15 cellular contexts compared by ENCODE assay signal in genomic region chr7:4838626-4839334, GRCh38. TPM values are rescaled to one million over a fixed set of nuclear protein-coding genes. Genes with fewer than 3 reads are reported as not detected.
DNase-seq lines count a peak whose midpoint lies in the region; ATAC-seq and TF ChIP-seq lines count a peak whose summit lies in the region.
"Had no signal": no experiment of that assay in that cellular context is flagged by ENCODE, and none has a peak within 500 bp of the region (broad histone marks: within the 10 kb centered on the region; RNA-seq: fewer than 3 reads in every experiment).

No MANE protein-coding gene starts in this region.

- no peaks in the 10 kb centered on the region for H3K27me3 Mint-ChIP-seq in activated CD4-positive, alpha-beta T cell treated with anti-CD3 and anti-CD28 coated beads for 36 hours
- peaks cover 0 to 5% (median 0%) of the 10 kb centered on the region in 5 donors for H3K27me3 Mint-ChIP-seq in naive thymus-derived CD8-positive, alpha-beta T cell

- H3K4me1 Mint-ChIP-seq in activated CD4-positive, alpha-beta T cell treated with anti-CD3 and anti-CD28 coated beads for 36 hours, result no peaks in the 10 kb centered on the region
- no peaks in the 10 kb centered on the region for H3K4me1 Mint-ChIP-seq in naive thymus-derived CD8-positive, alpha-beta T cell

- whole genome bisulfite sequencing in mesodermal cell (ENCODE audit: insufficient coverage in 2 of 2), 2 experiments, result 94% methylated on average over 19 to 21 of the region's 21 CpGs

- H3K4me1 ChIP-seq in right atrium auricular region, result peaks cover 0 to 21% of the 10 kb centered on the region in 2 donors
- no peaks in the 10 kb centered on the region for H3K4me1 ChIP-seq in mesodermal cell (ENCODE audit: control insufficient read depth, insufficient read depth, low read length, poor library complexity, severe bottlenecking)
- H3K4me1 ChIP-seq in upper lobe of right lung, result peaks cover 6% of the 10 kb centered on the region

- no peak for DNase-seq in Right ventricle myocardium inferior (ENCODE audit: missing footprints)
- no peak for DNase-seq in right atrium auricular region (ENCODE audit: low spot score)
- DNase-seq in WERI-Rb-1, result peak; percentile 5
- DNase-seq in upper lobe of right lung, result peak; percentile 44
- no peak for DNase-seq in activated CD4-positive, alpha-beta T cell treated with anti-CD3 and anti-CD28 coated beads for 36 hours
- no peak for DNase-seq in naive thymus-derived CD8-positive, alpha-beta T cell
- no peak for DNase-seq in sciatic nerve (ENCODE audit: low spot score)
- DNase-seq: GF-D8, GOT3, KG1, SHP77 had no signal

- POLR2A ChIA-PET in activated CD4-positive, alpha-beta T cell treated with anti-CD3 and anti-CD28 coated beads for 36 hours (lab: Charles Lee), result no interaction called here
- POLR2A ChIA-PET in naive thymus-derived CD8-positive, alpha-beta T cell (lab: Charles Lee), result no interaction called here

- no peaks in the 10 kb centered on the region for H3K9me3 Mint-ChIP-seq in activated CD4-positive, alpha-beta T cell treated with anti-CD3 and anti-CD28 coated beads for 36 hours (ENCODE audit: low read depth)
- H3K9me3 Mint-ChIP-seq in naive thymus-derived CD8-positive, alpha-beta T cell, result no peaks in the 10 kb centered on the region

- H3K4me3 Mint-ChIP-seq in activated CD4-positive, alpha-beta T cell treated with anti-CD3 and anti-CD28 coated beads for 36 hours, result no peak overlapping the region
- H3K4me3 Mint-ChIP-seq in naive thymus-derived CD8-positive, alpha-beta T cell, result no peak overlapping the region

- H3K9me3 ChIP-seq in right atrium auricular region (no peaks in the 10 kb centered on the region), WERI-Rb-1 (ENCODE audit: severe bottlenecking) (no peaks in the 10 kb centered on the region), mesodermal cell (ENCODE audit: control insufficient read depth, low read length) (no peaks in the 10 kb centered on the region), upper lobe of right lung (no peaks in the 10 kb centered on the region)

- CTCF ChIA-PET in activated CD4-positive, alpha-beta T cell treated with anti-CD3 and anti-CD28 coated beads for 36 hours (lab: Charles Lee), result no interaction called here

- H3K27me3 ChIP-seq in right atrium auricular region (no peaks in the 10 kb centered on the region), WERI-Rb-1 (ENCODE audit: insufficient read depth, low read depth, severe bottlenecking) (no peaks in the 10 kb centered on the region), upper lobe of right lung (no peaks in the 10 kb centered on the region)

- intact Hi-C loops in Right ventricle myocardium inferior (cut with DNase I) (loop anchor here (5.0 kb wide), 1 partner anchor 44 kb away; the partner anchor contains the start of gene RADIL), upper lobe of right lung (cut with DNase I) (loop anchor here (10.0 kb wide), 1 partner anchor 46 kb away; the partner anchor contains the start of gene RADIL), sciatic nerve (cut with DNase I) (no loop called here)
- intact Hi-C loops in activated CD4-positive, alpha-beta T cell treated with anti-CD3 and anti-CD28 coated beads for 36 hours (cut with DNase I, micrococcal nuclease), result no loop called here

- H3K36me3 ChIP-seq in right atrium auricular region, result peaks cover 8% of the 10 kb centered on the region
- H3K36me3 ChIP-seq in WERI-Rb-1, result peaks cover 22% of the 10 kb centered on the region
- peaks cover 3% of the 10 kb centered on the region for H3K36me3 ChIP-seq in mesodermal cell (ENCODE audit: control insufficient read depth, insufficient read depth, low read length)
- H3K36me3 ChIP-seq in upper lobe of right lung, result no peaks in the 10 kb centered on the region

- ATAC-seq in Right ventricle myocardium inferior (peak; percentile 2), upper lobe of right lung (no peak), sciatic nerve (no peak)
- ATAC-seq in activated CD4-positive, alpha-beta T cell treated with anti-CD3 and anti-CD28 coated beads for 36 hours, result no peak
- ATAC-seq in naive thymus-derived CD8-positive, alpha-beta T cell, result no peak
- ATAC-seq: Panc1 had no signal

- H3K36me3 Mint-ChIP-seq in activated CD4-positive, alpha-beta T cell treated with anti-CD3 and anti-CD28 coated beads for 36 hours (ENCODE audit: low read depth), result no peaks in the 10 kb centered on the region
- no peaks in the 10 kb centered on the region for H3K36me3 Mint-ChIP-seq in naive thymus-derived CD8-positive, alpha-beta T cell

- H3K27ac ChIP-seq in right atrium auricular region (no peak overlapping the region), WERI-Rb-1 (peak overlapping the region; percentile 77), mesodermal cell (ENCODE audit: low read depth, low read length, severe bottlenecking) (peak overlapping the region; percentile 23), upper lobe of right lung (no peak overlapping the region)

- TF ChIP-seq CTCF in right atrium auricular region (IDR thresholded peaks at IDR 0.05) (no peak), WERI-Rb-1 (IDR thresholded peaks at IDR 0.05; ENCODE audit: low read depth, low read length) (no peak), upper lobe of right lung (IDR thresholded peaks at IDR 0.05) (no peak)

- no peak overlapping the region for H3K27ac Mint-ChIP-seq in activated CD4-positive, alpha-beta T cell treated with anti-CD3 and anti-CD28 coated beads for 36 hours
- H3K27ac Mint-ChIP-seq in naive thymus-derived CD8-positive, alpha-beta T cell, result no peak overlapping the region

- H3K4me3 ChIP-seq in right atrium auricular region, result no peak overlapping the region
- no peak overlapping the region for H3K4me3 ChIP-seq in WERI-Rb-1 (ENCODE audit: low read depth, low read length)
- H3K4me3 ChIP-seq in mesodermal cell (ENCODE audit: extremely low read depth, insufficient read depth, low read length, poor library complexity, severe bottlenecking), result no peak overlapping the region
- H3K4me3 ChIP-seq in upper lobe of right lung, result no peak overlapping the region

RNA-seq across cellular contexts. Expression of gene PAPOLB, which starts 23.1 kb away (rescaled TPM):
- total RNA-seq in Right ventricle myocardium inferior (0.08 TPM), right atrium auricular region (under 1 TPM; 0.11 to 0.28 TPM), upper lobe of right lung (0.38 TPM), sciatic nerve (0.98 TPM)
- not detected for polyA plus RNA-seq in mesodermal cell (2013, experiment 1 of 2)
- 0.10 TPM for polyA plus RNA-seq in mesodermal cell (2013, experiment 2 of 2)
- total RNA-seq in activated CD4-positive, alpha-beta T cell treated with anti-CD3 and anti-CD28 coated beads for 36 hours, result not detected
- total RNA-seq in naive thymus-derived CD8-positive, alpha-beta T cell, result not detected
- not detected for polyA plus RNA-seq in naive thymus-derived CD8-positive, alpha-beta T cell
- total RNA-seq: Daoy, M059J had no signal

RNA-seq across cellular contexts. Expression of gene RADIL, which starts 44.7 kb away (rescaled TPM):
- total RNA-seq in Right ventricle myocardium inferior, result 3.9 TPM
- total RNA-seq in right atrium auricular region, result 10 to 100 TPM in 1 of 2 donors, 1 to 10 TPM in 1; 7.7 to 16.0 TPM
- 19.8 TPM for polyA plus RNA-seq in mesodermal cell (2013, experiment 1 of 2)
- 18.5 TPM for polyA plus RNA-seq in mesodermal cell (2013, experiment 2 of 2)
- total RNA-seq in upper lobe of right lung, result 7.3 TPM
- total RNA-seq in activated CD4-positive, alpha-beta T cell treated with anti-CD3 and anti-CD28 coated beads for 36 hours, result under 1 TPM; 0.42 to 0.69 TPM
- under 1 TPM in 1 of 2 experiments, not detected in 1; 0.18 TPM for total RNA-seq in naive thymus-derived CD8-positive, alpha-beta T cell
- under 1 TPM in 2 of 3 donors, not detected in 1; 0.02 to 0.07 TPM for polyA plus RNA-seq in naive thymus-derived CD8-positive, alpha-beta T cell
- total RNA-seq in sciatic nerve, result 19.8 TPM
- total RNA-seq: M059J had no signal

Comparison
In these comparisons a context has a peak if more than half of its experiments do, and no peak if none do; other contexts are left out.
1. DNase-seq: peak in WERI-Rb-1 (single experiment) and upper lobe of right lung (single experiment); none in Right ventricle myocardium inferior (single experiment), right atrium auricular region (single experiment), activated CD4-positive, alpha-beta T cell treated with anti-CD3 and anti-CD28 coated beads for 36 hours (single experiment), naive thymus-derived CD8-positive, alpha-beta T cell (0 of 10) and sciatic nerve (single experiment).
2. H3K27ac ChIP-seq: peak in WERI-Rb-1 (single experiment) and mesodermal cell (single experiment); none in right atrium auricular region (0 of 2) and upper lobe of right lung (single experiment).
3. intact Hi-C loops: an anchor here in Right ventricle myocardium inferior (5.0 kb wide) and upper lobe of right lung (10.0 kb wide); none called in activated CD4-positive, alpha-beta T cell treated with anti-CD3 and anti-CD28 coated beads for 36 hours and sciatic nerve.